ENCODE assay signal across 25 cellular contexts in genomic region chr5:34616665-34617064, GRCh38. TPM values are rescaled to one million over a fixed set of nuclear protein-coding genes. Genes with fewer than 3 reads are reported as not detected.
DNase-seq lines count a peak whose midpoint lies in the region; ATAC-seq and TF ChIP-seq lines count a peak whose summit lies in the region.
"Had no signal": no experiment of that assay in that cellular context is flagged by ENCODE, and none has a peak within 500 bp of the region (broad histone marks: within the 10 kb centered on the region; RNA-seq: fewer than 3 reads in every experiment).

No MANE protein-coding gene starts in this region.

- H3K4me2 ChIP-seq in PC-9: no peak overlapping the region

- intact Hi-C loops in PC-9 (cut with micrococcal nuclease; ENCODE audit: unreplicated experiment): no loop called here

- no peak overlapping the region for H3K4me3 ChIP-seq in PC-9

- H3F3A ChIP-seq in PC-9 (ENCODE audit: insufficient read depth, low read depth): peaks cover 6% of the 10 kb centered on the region; the same call in 1 of the 2 replicates

- no peak for ATAC-seq in activated CD8-positive, alpha-beta memory T cell treated with anti-CD3 and anti-CD28 coated beads, Interleukin-2, amount 10 ng/mL, durations not matched to agents 7 days and 5 days

- DNase-seq in NCI-H1436 (lab: John Stamatoyannopoulos, UW): peak; percentile 33
- DNase-seq in NCI-H1436 treated with DMSO at 0.1 percent for 48 hours (lab: John Stamatoyannopoulos, UW): no peak
- peak; percentile 30 for DNase-seq in NCI-H2029 treated with DMSO at 0.1 percent for 48 hours (lab: John Stamatoyannopoulos, UW)
- peak; percentile 34 for DNase-seq in NCI-H69 (lab: John Stamatoyannopoulos, UW)
- DNase-seq in UCSD-AML1 (lab: John Stamatoyannopoulos, UW; ENCODE audit: unreplicated experiment): no peak
- no peak for DNase-seq in activated CD8-positive, alpha-beta memory T cell treated with anti-CD3 and anti-CD28 coated beads, Interleukin-2, amount 10 ng/mL, durations not matched to agents 7 days and 5 days
- no peak for DNase-seq in H4 (ENCODE audit: low spot score)
- no peak for DNase-seq in PC-9
- DNase-seq: BE2C; CD8-positive, alpha-beta memory T cell; DMS 273 treated with DMSO at 0.1 percent for 48 hours; DMS79 treated with DMSO at 0.1 percent for 48 hours; GF-D8; Karpas-422; NCI-H146; NCI-H446 treated with DMSO at 0.1 percent for 48 hours; NCI-H526; NK-92 treated with Interleukin-12 subunit alpha and Interleukin-12 subunit beta, amount 100 ng/mL, for 24 hours; SHP77; T-helper 1 cell had no signal

- H3K27ac Mint-ChIP-seq in activated CD8-positive, alpha-beta memory T cell treated with anti-CD3 and anti-CD28 coated beads, Interleukin-2, amount 10 ng/mL, durations not matched to agents 7 days and 5 days: no peak overlapping the region
- H3K27ac Mint-ChIP-seq: CD14-positive monocyte; CD8-positive, alpha-beta memory T cell; T-helper 2 cell treated with Interferon-gamma antibody and Interleukin-4, amounts not matched to agents 5 μg/mL and 100 μg/mL, for 36 hours had no signal

- no peaks in the 10 kb centered on the region for H3K36me3 ChIP-seq in PC-9 (ENCODE audit: low read depth)
- H3K36me3 ChIP-seq: BE2C had no signal

- H4K20me1 ChIP-seq in PC-9 (ENCODE audit: insufficient read depth): no peaks in the 10 kb centered on the region

- H2AFZ ChIP-seq in PC-9: no peak overlapping the region

- H3K9me3 ChIP-seq in PC-9 (ENCODE audit: insufficient read depth, low read depth): no peaks in the 10 kb centered on the region
- H3K9me3 ChIP-seq: BE2C had no signal

- no peak overlapping the region for H3K27ac ChIP-seq in PC-9
- H3K27ac ChIP-seq: 22Rv1, HL-60, RWPE1 had no signal

- no peaks in the 10 kb centered on the region for H3K36me3 Mint-ChIP-seq in activated CD8-positive, alpha-beta memory T cell treated with anti-CD3 and anti-CD28 coated beads, Interleukin-2, amount 10 ng/mL, durations not matched to agents 7 days and 5 days
- H3K36me3 Mint-ChIP-seq: CD14-positive monocyte; CD8-positive, alpha-beta memory T cell had no signal

- no peaks in the 10 kb centered on the region for H3K79me2 ChIP-seq in PC-9 (ENCODE audit: low read depth)

- CTCF ChIA-PET in activated CD8-positive, alpha-beta memory T cell treated with anti-CD3 and anti-CD28 coated beads, Interleukin-2, amount 10 ng/mL, durations not matched to agents 7 days and 5 days (lab: Charles Lee): no interaction called here
- CTCF ChIA-PET in PC-9 (lab: Charles Lee): no interaction called here

- no peaks in the 10 kb centered on the region for H3K9me2 ChIP-seq in PC-9 (ENCODE audit: insufficient read depth)

- BruUV-seq in PC-9 (replicated peaks; lab: Mats Ljungman, UMichigan): no TSS peak

- TF ChIP-seq CTCF in PC-9 (conservative IDR thresholded peaks at IDR 0.05): no peak

- H3K9me3 Mint-ChIP-seq in activated CD8-positive, alpha-beta memory T cell treated with anti-CD3 and anti-CD28 coated beads, Interleukin-2, amount 10 ng/mL, durations not matched to agents 7 days and 5 days (ENCODE audit: low read depth): no peaks in the 10 kb centered on the region
- H3K9me3 Mint-ChIP-seq: T-helper 2 cell treated with Interferon-gamma antibody and Interleukin-4, amounts not matched to agents 5 μg/mL and 100 μg/mL, for 36 hours had no signal

- no peaks in the 10 kb centered on the region for H3K4me1 Mint-ChIP-seq in activated CD8-positive, alpha-beta memory T cell treated with anti-CD3 and anti-CD28 coated beads, Interleukin-2, amount 10 ng/mL, durations not matched to agents 7 days and 5 days
- H3K4me1 Mint-ChIP-seq: CD14-positive monocyte; CD8-positive, alpha-beta memory T cell had no signal

- H3K4me1 ChIP-seq in PC-9 (replicated peaks; ENCODE audit: insufficient read depth): no peaks in the 10 kb centered on the region
- H3K4me1 ChIP-seq: BE2C had no signal

- POLR2A ChIA-PET in PC-9 (lab: Charles Lee; ENCODE audit: unreplicated experiment): no interaction called here

- H3K4me3 Mint-ChIP-seq in activated CD8-positive, alpha-beta memory T cell treated with anti-CD3 and anti-CD28 coated beads, Interleukin-2, amount 10 ng/mL, durations not matched to agents 7 days and 5 days: no peak overlapping the region
- H3K4me3 Mint-ChIP-seq: CD14-positive monocyte; CD8-positive, alpha-beta memory T cell; T-helper 2 cell treated with Interferon-gamma antibody and Interleukin-4, amounts not matched to agents 5 μg/mL and 100 μg/mL, for 36 hours had no signal

- no peaks in the 10 kb centered on the region for H3K27me3 ChIP-seq in PC-9 (ENCODE audit: insufficient read depth, low read depth)
- H3K27me3 ChIP-seq: BE2C had no signal

- H3K27me3 Mint-ChIP-seq in activated CD8-positive, alpha-beta memory T cell treated with anti-CD3 and anti-CD28 coated beads, Interleukin-2, amount 10 ng/mL, durations not matched to agents 7 days and 5 days: no peaks in the 10 kb centered on the region

RNA-seq across cellular contexts. Expression of gene RAI14, which starts 39.5 kb away (rescaled TPM):
- total RNA-seq in activated CD8-positive, alpha-beta memory T cell treated with anti-CD3 and anti-CD28 coated beads, Interleukin-2, amount 10 ng/mL, durations not matched to agents 7 days and 5 days: under 1 TPM in 1 of 2 experiments, not detected in 1; 0.61 TPM
- 22.8 and 27.5 TPM in 2 replicates for total RNA-seq in H4 (2014; rRNA removed; shearing (Covaris generic))
- total RNA-seq in PC-9 (2021): 133 and 145 TPM in 2 replicates

Comparison
In these comparisons a context has a peak if more than half of its experiments do, and no peak if none do; other contexts are left out.
1. DNase-seq: peak in NCI-H1436 (single experiment), NCI-H2029 treated with DMSO at 0.1 percent for 48 hours (single experiment) and NCI-H69 (single experiment); none in NCI-H1436 treated with DMSO at 0.1 percent for 48 hours (single experiment), UCSD-AML1 (single experiment), activated CD8-positive, alpha-beta memory T cell treated with anti-CD3 and anti-CD28 coated beads, Interleukin-2, amount 10 ng/mL, durations not matched to agents 7 days and 5 days (single experiment), H4 (single experiment) and PC-9 (0 of 2).
2. RNA of gene RAI14, which starts 39.5 kb away (total RNA-seq): 133 to 145 TPM in PC-9 and 22.8 to 27.5 TPM in H4; 0.61 TPM in activated CD8-positive, alpha-beta memory T cell treated with anti-CD3 and anti-CD28 coated beads, Interleukin-2, amount 10 ng/mL, durations not matched to agents 7 days and 5 days; every median in the first group is over 10 times any median in the second.